Comparison of ENCODE assay signal across 1 cellular context in the genomic region with DNA sequence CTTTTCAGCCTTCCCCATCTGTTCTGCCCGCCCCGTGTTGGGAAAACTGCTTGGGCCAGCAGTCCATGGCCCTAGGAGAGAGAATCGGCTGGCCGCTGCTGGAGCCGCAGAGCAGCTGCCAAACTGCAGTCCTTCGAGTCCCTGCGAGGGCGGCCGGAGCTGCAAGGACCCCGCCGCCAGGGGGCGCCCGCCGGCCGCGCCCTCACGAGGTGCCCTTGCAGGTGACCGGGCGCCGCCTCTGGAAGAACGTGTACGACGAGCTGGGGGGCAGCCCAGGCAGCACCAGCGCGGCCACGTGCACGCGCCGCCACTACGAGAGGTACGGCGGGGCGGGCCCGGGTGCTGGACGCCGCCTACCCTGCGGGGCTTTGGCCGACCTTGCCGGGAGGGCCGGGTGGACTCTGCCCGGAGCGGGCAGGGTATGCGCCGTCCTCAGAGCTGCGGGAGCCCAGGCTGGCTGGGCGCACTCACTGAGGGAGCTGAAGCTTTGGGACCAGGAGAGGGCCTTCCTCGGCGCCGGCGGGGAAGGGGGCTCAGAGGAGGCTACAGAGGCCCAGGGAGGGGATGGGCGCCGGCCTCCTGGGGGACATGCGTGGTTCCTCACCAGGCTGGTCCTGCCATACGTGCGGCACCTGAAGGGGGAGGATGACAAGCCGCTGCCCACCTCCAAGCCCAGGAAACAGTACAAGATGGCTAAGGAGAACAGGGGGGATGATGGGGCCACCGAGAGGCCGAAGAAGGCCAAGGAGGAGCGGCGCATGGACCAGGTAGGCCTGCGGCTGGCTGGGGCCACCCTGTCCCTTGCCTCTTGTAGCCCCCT.
TF ChIP-seq lines count a peak whose summit lies in the region.

No MANE protein-coding gene starts in this region.

TF ChIP-seq in HepG2, 621 proteins besides CTCF, POLR2A, EP300 and RAD21 (continued from another document and continues in another):
- TF ChIP-seq, protein P1, sequence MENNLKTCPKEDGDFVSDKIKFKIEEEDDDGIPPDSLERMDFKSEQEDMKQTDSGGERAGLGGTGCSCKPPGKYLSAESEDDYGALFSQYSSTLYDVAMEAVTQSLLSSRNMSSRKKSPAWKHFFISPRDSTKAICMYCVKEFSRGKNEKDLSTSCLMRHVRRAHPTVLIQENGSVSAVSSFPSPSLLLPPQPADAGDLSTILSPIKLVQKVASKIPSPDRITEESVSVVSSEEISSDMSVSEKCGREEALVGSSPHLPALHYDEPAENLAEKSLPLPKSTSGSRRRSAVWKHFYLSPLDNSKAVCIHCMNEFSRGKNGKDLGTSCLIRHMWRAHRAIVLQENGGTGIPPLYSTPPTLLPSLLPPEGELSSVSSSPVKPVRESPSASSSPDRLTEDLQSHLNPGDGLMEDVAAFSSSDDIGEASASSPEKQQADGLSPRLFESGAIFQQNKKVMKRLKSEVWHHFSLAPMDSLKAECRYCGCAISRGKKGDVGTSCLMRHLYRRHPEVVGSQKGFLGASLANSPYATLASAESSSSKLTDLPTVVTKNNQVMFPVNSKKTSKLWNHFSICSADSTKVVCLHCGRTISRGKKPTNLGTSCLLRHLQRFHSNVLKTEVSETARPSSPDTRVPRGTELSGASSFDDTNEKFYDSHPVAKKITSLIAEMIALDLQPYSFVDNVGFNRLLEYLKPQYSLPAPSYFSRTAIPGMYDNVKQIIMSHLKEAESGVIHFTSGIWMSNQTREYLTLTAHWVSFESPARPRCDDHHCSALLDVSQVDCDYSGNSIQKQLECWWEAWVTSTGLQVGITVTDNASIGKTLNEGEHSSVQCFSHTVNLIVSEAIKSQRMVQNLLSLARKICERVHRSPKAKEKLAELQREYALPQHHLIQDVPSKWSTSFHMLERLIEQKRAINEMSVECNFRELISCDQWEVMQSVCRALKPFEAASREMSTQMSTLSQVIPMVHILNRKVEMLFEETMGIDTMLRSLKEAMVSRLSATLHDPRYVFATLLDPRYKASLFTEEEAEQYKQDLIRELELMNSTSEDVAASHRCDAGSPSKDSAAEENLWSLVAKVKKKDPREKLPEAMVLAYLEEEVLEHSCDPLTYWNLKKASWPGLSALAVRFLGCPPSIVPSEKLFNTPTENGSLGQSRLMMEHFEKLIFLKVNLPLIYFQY (CRISPR knock-in tag; IDR thresholded peaks at IDR 0.05; ENCODE audit: borderline replicate concordance): peak; percentile 80
- TF ChIP-seq ZNF292 (CRISPR knock-in tag; IDR thresholded peaks at IDR 0.05; ENCODE audit: borderline replicate concordance, low read depth): peak; percentile 76; the same call in 1 of the 2 replicates
- no peak for TF ChIP-seq SNRNP70 (IDR thresholded peaks at IDR 0.05; ENCODE audit: low read depth, low read length)
- TF ChIP-seq NFYC (CRISPR knock-in tag; IDR thresholded peaks at IDR 0.05): peak; percentile 50; the same call in 1 of the 2 replicates
- TF ChIP-seq, protein P2, sequence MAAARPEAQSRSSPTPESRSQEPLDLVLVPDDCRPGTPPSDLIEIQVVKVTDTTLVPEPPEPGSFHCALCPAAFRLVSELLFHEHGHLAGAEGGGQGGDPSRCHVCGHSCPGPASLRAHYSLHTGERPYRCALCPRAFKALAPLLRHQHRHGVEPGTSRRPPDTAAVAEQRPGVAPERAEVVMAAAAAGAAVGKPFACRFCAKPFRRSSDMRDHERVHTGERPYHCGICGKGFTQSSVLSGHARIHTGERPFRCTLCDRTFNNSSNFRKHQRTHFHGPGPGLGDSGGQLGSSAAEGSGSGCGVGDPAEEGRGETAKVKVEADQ (CRISPR knock-in tag; IDR thresholded peaks at IDR 0.05; ENCODE audit: borderline replicate concordance): peak; percentile 95
- TF ChIP-seq, protein P3, sequence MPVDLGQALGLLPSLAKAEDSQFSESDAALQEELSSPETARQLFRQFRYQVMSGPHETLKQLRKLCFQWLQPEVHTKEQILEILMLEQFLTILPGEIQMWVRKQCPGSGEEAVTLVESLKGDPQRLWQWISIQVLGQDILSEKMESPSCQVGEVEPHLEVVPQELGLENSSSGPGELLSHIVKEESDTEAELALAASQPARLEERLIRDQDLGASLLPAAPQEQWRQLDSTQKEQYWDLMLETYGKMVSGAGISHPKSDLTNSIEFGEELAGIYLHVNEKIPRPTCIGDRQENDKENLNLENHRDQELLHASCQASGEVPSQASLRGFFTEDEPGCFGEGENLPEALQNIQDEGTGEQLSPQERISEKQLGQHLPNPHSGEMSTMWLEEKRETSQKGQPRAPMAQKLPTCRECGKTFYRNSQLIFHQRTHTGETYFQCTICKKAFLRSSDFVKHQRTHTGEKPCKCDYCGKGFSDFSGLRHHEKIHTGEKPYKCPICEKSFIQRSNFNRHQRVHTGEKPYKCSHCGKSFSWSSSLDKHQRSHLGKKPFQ (CRISPR knock-in tag; IDR thresholded peaks at IDR 0.05; ENCODE audit: insufficient replicate concordance): no peak
- TF ChIP-seq, protein P4, sequence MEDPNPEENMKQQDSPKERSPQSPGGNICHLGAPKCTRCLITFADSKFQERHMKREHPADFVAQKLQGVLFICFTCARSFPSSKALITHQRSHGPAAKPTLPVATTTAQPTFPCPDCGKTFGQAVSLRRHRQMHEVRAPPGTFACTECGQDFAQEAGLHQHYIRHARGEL (CRISPR knock-in tag; IDR thresholded peaks at IDR 0.05): peak; percentile 21
- TF ChIP-seq MEIS1 (CRISPR knock-in tag; IDR thresholded peaks at IDR 0.05; ENCODE audit: borderline replicate concordance): peak; percentile 18; the same call in 1 of the 2 replicates
- peak; percentile 98 for TF ChIP-seq ZMYM2 (CRISPR knock-in tag; IDR thresholded peaks at IDR 0.05)
- no peak for TF ChIP-seq SMARCC2 (IDR thresholded peaks at IDR 0.05)
- peak; percentile 71 for TF ChIP-seq RELA (CRISPR knock-in tag; IDR thresholded peaks at IDR 0.05)
- TF ChIP-seq ZNF709 (CRISPR knock-in tag; IDR thresholded peaks at IDR 0.05): peak; percentile 86
- TF ChIP-seq SRSF4 (IDR thresholded peaks at IDR 0.05; ENCODE audit: low read depth, low read length, poor library complexity, severe bottlenecking): no peak
- peak; percentile 46; the same call in 1 of the 2 replicates for TF ChIP-seq GLI4 (CRISPR knock-in tag; IDR thresholded peaks at IDR 0.05; ENCODE audit: borderline replicate concordance)
- no peak for TF ChIP-seq ZNF484 (CRISPR knock-in tag; IDR thresholded peaks at IDR 0.05; ENCODE audit: borderline replicate concordance, low read depth)
- no peak for TF ChIP-seq HDAC6 (IDR thresholded peaks at IDR 0.05; ENCODE audit: low read depth, low read length)
- TF ChIP-seq ZNF317 (CRISPR knock-in tag; IDR thresholded peaks at IDR 0.05): peak; percentile 68; the same call in 1 of the 2 replicates
- no peak for TF ChIP-seq ZNF510 (CRISPR knock-in tag; IDR thresholded peaks at IDR 0.05; ENCODE audit: low read depth)
- TF ChIP-seq ZBTB38 (CRISPR knock-in tag; IDR thresholded peaks at IDR 0.05): peak; percentile 89
- no peak for TF ChIP-seq SRSF9 (IDR thresholded peaks at IDR 0.05; ENCODE audit: borderline replicate concordance, insufficient read depth, low read depth, low read length, poor library complexity, severe bottlenecking)
- no peak; the same call in 1 of the 2 replicates for TF ChIP-seq ZNF724P (CRISPR knock-in tag; IDR thresholded peaks at IDR 0.05; ENCODE audit: borderline replicate concordance)
- TF ChIP-seq ZNF468 (CRISPR knock-in tag; IDR thresholded peaks at IDR 0.05): no peak
- TF ChIP-seq ZNF496 (CRISPR knock-in tag; IDR thresholded peaks at IDR 0.05; ENCODE audit: insufficient replicate concordance): no peak
- peak; percentile 48; the same call in 1 of the 2 replicates for TF ChIP-seq ZNF24 (IDR thresholded peaks at IDR 0.05)
- peak; percentile 97 for TF ChIP-seq MXD4 (CRISPR knock-in tag; IDR thresholded peaks at IDR 0.05)
- TF ChIP-seq DNMT1 (CRISPR knock-in tag; IDR thresholded peaks at IDR 0.05): peak; percentile 98
- TF ChIP-seq TOE1 (CRISPR knock-in tag; IDR thresholded peaks at IDR 0.05): no peak
- peak; percentile 56; the same call in 1 of the 2 replicates for TF ChIP-seq ZSCAN29 (CRISPR knock-in tag; conservative IDR thresholded peaks at IDR 0.05)
- peak; percentile 75 for TF ChIP-seq ZNF780A (CRISPR knock-in tag; IDR thresholded peaks at IDR 0.05)
- no peak for TF ChIP-seq MLLT10 (CRISPR knock-in tag; IDR thresholded peaks at IDR 0.05)
- TF ChIP-seq, protein P5, sequence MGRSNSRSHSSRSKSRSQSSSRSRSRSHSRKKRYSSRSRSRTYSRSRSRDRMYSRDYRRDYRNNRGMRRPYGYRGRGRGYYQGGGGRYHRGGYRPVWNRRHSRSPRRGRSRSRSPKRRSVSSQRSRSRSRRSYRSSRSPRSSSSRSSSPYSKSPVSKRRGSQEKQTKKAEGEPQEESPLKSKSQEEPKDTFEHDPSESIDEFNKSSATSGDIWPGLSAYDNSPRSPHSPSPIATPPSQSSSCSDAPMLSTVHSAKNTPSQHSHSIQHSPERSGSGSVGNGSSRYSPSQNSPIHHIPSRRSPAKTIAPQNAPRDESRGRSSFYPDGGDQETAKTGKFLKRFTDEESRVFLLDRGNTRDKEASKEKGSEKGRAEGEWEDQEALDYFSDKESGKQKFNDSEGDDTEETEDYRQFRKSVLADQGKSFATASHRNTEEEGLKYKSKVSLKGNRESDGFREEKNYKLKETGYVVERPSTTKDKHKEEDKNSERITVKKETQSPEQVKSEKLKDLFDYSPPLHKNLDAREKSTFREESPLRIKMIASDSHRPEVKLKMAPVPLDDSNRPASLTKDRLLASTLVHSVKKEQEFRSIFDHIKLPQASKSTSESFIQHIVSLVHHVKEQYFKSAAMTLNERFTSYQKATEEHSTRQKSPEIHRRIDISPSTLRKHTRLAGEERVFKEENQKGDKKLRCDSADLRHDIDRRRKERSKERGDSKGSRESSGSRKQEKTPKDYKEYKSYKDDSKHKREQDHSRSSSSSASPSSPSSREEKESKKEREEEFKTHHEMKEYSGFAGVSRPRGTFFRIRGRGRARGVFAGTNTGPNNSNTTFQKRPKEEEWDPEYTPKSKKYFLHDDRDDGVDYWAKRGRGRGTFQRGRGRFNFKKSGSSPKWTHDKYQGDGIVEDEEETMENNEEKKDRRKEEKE (IDR thresholded peaks at IDR 0.05): no peak
- TF ChIP-seq, protein P6, sequence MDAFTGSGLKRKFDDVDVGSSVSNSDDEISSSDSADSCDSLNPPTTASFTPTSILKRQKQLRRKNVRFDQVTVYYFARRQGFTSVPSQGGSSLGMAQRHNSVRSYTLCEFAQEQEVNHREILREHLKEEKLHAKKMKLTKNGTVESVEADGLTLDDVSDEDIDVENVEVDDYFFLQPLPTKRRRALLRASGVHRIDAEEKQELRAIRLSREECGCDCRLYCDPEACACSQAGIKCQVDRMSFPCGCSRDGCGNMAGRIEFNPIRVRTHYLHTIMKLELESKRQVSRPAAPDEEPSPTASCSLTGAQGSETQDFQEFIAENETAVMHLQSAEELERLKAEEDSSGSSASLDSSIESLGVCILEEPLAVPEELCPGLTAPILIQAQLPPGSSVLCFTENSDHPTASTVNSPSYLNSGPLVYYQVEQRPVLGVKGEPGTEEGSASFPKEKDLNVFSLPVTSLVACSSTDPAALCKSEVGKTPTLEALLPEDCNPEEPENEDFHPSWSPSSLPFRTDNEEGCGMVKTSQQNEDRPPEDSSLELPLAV (CRISPR knock-in tag; conservative IDR thresholded peaks at IDR 0.05; ENCODE audit: low read depth): no peak; the same call in 1 of the 2 replicates
- TF ChIP-seq KLF16 (CRISPR knock-in tag; IDR thresholded peaks at IDR 0.05): peak in 1 of 2 experiments; percentile 88; a peak in 2 of 4 replicates
- TF ChIP-seq ZNF572 (CRISPR knock-in tag; IDR thresholded peaks at IDR 0.05): no peak
- peak; percentile 83 for TF ChIP-seq RARA (CRISPR knock-in tag; IDR thresholded peaks at IDR 0.05)
- TF ChIP-seq ZBTB20 (CRISPR knock-in tag; IDR thresholded peaks at IDR 0.05; ENCODE audit: borderline replicate concordance, low read depth): no peak
- peak; percentile 68; the same call in 1 of the 2 replicates for TF ChIP-seq GATA4 (IDR thresholded peaks at IDR 0.05; ENCODE audit: borderline replicate concordance, low read depth)
- TF ChIP-seq ZNF615 (CRISPR knock-in tag; IDR thresholded peaks at IDR 0.05; ENCODE audit: borderline replicate concordance): no peak
- TF ChIP-seq, protein P7, sequence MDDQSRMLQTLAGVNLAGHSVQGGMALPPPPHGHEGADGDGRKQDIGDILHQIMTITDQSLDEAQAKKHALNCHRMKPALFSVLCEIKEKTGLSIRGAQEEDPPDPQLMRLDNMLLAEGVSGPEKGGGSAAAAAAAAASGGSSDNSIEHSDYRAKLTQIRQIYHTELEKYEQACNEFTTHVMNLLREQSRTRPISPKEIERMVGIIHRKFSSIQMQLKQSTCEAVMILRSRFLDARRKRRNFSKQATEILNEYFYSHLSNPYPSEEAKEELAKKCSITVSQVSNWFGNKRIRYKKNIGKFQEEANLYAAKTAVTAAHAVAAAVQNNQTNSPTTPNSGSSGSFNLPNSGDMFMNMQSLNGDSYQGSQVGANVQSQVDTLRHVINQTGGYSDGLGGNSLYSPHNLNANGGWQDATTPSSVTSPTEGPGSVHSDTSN (CRISPR knock-in tag; IDR thresholded peaks at IDR 0.05; ENCODE audit: borderline replicate concordance): no peak
- peak; percentile 88 for TF ChIP-seq ADNP (CRISPR knock-in tag; IDR thresholded peaks at IDR 0.05)
- peak; percentile 49 for TF ChIP-seq U2AF1 (optimal IDR thresholded peaks at IDR 0.05; ENCODE audit: low read depth, low read length)
- TF ChIP-seq ZNF746 (CRISPR knock-in tag; IDR thresholded peaks at IDR 0.05): no peak; the same call in 1 of the 2 replicates
- TF ChIP-seq RBM22 (optimal IDR thresholded peaks at IDR 0.05; ENCODE audit: low read length): no peak
- TF ChIP-seq JUND (CRISPR knock-in tag; IDR thresholded peaks at IDR 0.05): no peak
- peak; percentile 35; the same call in 1 of the 2 replicates for TF ChIP-seq JUN (CRISPR knock-in tag; IDR thresholded peaks at IDR 0.05)
- peak; percentile 95; the same call in 1 of the 2 replicates for TF ChIP-seq ZNF337 (CRISPR knock-in tag; IDR thresholded peaks at IDR 0.05; ENCODE audit: borderline replicate concordance, low read depth)
- peak; percentile 97 for TF ChIP-seq GZF1 (CRISPR knock-in tag; IDR thresholded peaks at IDR 0.05)
- no peak for TF ChIP-seq KAT2B (IDR thresholded peaks at IDR 0.05; ENCODE audit: borderline replicate concordance, low read depth, low read length)
- peak; percentile 81 for TF ChIP-seq RXRB (CRISPR knock-in tag; IDR thresholded peaks at IDR 0.05; ENCODE audit: borderline replicate concordance)
- no peak; the same call in 1 of the 2 replicates for TF ChIP-seq KDM1A (CRISPR knock-in tag; IDR thresholded peaks at IDR 0.05)
- TF ChIP-seq, protein P8, sequence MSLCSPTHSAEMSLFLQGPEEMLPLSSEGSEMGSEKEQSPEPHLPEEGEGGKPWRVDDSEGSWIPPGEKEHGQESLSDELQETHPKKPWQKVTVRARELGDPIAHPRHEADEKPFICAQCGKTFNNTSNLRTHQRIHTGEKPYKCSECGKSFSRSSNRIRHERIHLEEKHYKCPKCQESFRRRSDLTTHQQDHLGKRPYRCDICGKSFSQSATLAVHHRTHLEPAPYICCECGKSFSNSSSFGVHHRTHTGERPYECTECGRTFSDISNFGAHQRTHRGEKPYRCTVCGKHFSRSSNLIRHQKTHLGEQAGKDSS (CRISPR knock-in tag; IDR thresholded peaks at IDR 0.05; ENCODE audit: borderline replicate concordance, low read depth): peak; percentile 95; the same call in 1 of the 2 replicates
